10 cellular contexts compared by ENCODE assay signal in genomic region chr16:25011891-25012499, GRCh38. TPM values are rescaled to one million over a fixed set of nuclear protein-coding genes. Genes with fewer than 3 reads are reported as not detected.
DNase-seq lines count a peak whose midpoint lies in the region; ATAC-seq, FAIRE-seq and TF ChIP-seq lines count a peak whose summit lies in the region.
"Had no signal": no experiment of that assay in that cellular context is flagged by ENCODE, and none has a peak within 500 bp of the region (broad histone marks: within the 10 kb centered on the region; RNA-seq: fewer than 3 reads in every experiment).

No MANE protein-coding gene starts in this region.

- H3K9ac ChIP-seq in PC-3 (ENCODE audit: low read length) = peak overlapping the region; percentile 96
- H3K9ac ChIP-seq in endothelial cell of umbilical vein (replicated peaks; ENCODE audit: extremely low read depth, insufficient read depth, low read length) = no peak overlapping the region
- peak overlapping the region; percentile 12 for H3K9ac ChIP-seq in skeletal muscle satellite cell (ENCODE audit: low read depth, low read length)

- H2AFZ ChIP-seq in PC-3 (ENCODE audit: low read length) (no peak overlapping the region), endothelial cell of umbilical vein (ENCODE audit: low read depth, low read length) (no peak overlapping the region)

- peaks cover 76% of the 10 kb centered on the region for H3K79me2 ChIP-seq in PC-3 (ENCODE audit: low read length)
- H3K79me2 ChIP-seq in endothelial cell of umbilical vein (ENCODE audit: control insufficient read depth, insufficient read depth, low read length) = peaks cover 87% of the 10 kb centered on the region

- H3K4me2 ChIP-seq in PC-3 (ENCODE audit: low read length) (peak overlapping the region; percentile 83), endothelial cell of umbilical vein (ENCODE audit: insufficient read depth, low read length) (peak overlapping the region; percentile 99), skeletal muscle satellite cell (ENCODE audit: low read length) (peak overlapping the region; percentile 63)

- no peak for FAIRE-seq in endothelial cell of umbilical vein (lab: Jason Lieb, UNC)

- TF ChIP-seq CTCF in GM06990 (IDR thresholded peaks at IDR 0.05; ENCODE audit: insufficient read depth, low read length, poor library complexity, severe bottlenecking) = no peak
- TF ChIP-seq CTCF in PC-3 (conservative IDR thresholded peaks at IDR 0.05; ENCODE audit: low read depth, low read length) = no peak
- TF ChIP-seq CTCF in endothelial cell of umbilical vein (IDR thresholded peaks at IDR 0.05; ENCODE audit: extremely low read depth in 1 of 2, insufficient read depth in 1 of 2, low read depth in 1 of 2, low read length in 2 of 2) = no peak

- H4K20me1 ChIP-seq in PC-3 (ENCODE audit: low read length) (peaks cover 32% of the 10 kb centered on the region; the same call in 1 of the 2 replicates), endothelial cell of umbilical vein (replicated peaks; ENCODE audit: control insufficient read depth, extremely low read depth, insufficient read depth, low read length) (no peaks in the 10 kb centered on the region)

- ATAC-seq in PC-3 (peak; percentile 14; the same call in 1 of the 2 replicates), HG02759 (IDR thresholded peaks at IDR 0.05; ENCODE audit: unreplicated experiment) (no peak)

- TF ChIP-seq POLR2A in endothelial cell of umbilical vein (IDR thresholded peaks at IDR 0.05; ENCODE audit: low read depth, low read length) = no peak

- H3K9me3 ChIP-seq in PC-3 (ENCODE audit: low read length) (no peaks in the 10 kb centered on the region), endothelial cell of umbilical vein (replicated peaks; ENCODE audit: control insufficient read depth, insufficient read depth, low read length) (no peaks in the 10 kb centered on the region), skeletal muscle satellite cell (replicated peaks; ENCODE audit: low read length) (no peaks in the 10 kb centered on the region)

- BruUV-seq in PC-3 (replicated peaks; lab: Mats Ljungman, UMichigan) (no TSS peak), endothelial cell of umbilical vein (replicated peaks; lab: Mats Ljungman, UMichigan) (no TSS peak)

- peaks cover 10% of the 10 kb centered on the region for H3K36me3 ChIP-seq in GM06990 (ENCODE audit: control insufficient read depth, insufficient read depth, low read length)
- H3K36me3 ChIP-seq in PC-3 (ENCODE audit: low read depth, low read length) = no peaks in the 10 kb centered on the region
- H3K36me3 ChIP-seq in endothelial cell of umbilical vein (ENCODE audit: control insufficient read depth in 2 of 2, extremely low read depth in 1 of 2, insufficient read depth in 2 of 2, low read length in 2 of 2) = peaks cover 4 to 5% of the 10 kb centered on the region in 2 experiments
- H3K36me3 ChIP-seq in skeletal muscle satellite cell (ENCODE audit: insufficient read depth, low read length) = peaks cover 10% of the 10 kb centered on the region

- intact Hi-C loops in PC-3 (cut with micrococcal nuclease) = loop anchor here (1.0 to 10.0 kb wide), 4 partner anchors 13 to 177 kb away; no protein-coding TSS in a partner anchor
- intact Hi-C loops in endothelial cell of umbilical vein (cut with micrococcal nuclease) = no loop called here

- H3K27me3 ChIP-seq in GM06990 (replicated peaks; ENCODE audit: control insufficient read depth, insufficient read depth, low read length) = no peaks in the 10 kb centered on the region
- H3K27me3 ChIP-seq in PC-3 (ENCODE audit: low read length) = no peaks in the 10 kb centered on the region
- no peaks in the 10 kb centered on the region for H3K27me3 ChIP-seq in endothelial cell of umbilical vein (ENCODE audit: control insufficient read depth in 2 of 2, insufficient read depth in 2 of 2, low read length in 2 of 2)
- H3K27me3 ChIP-seq in skeletal muscle satellite cell (ENCODE audit: control insufficient read depth, insufficient read depth, low read length) = no peaks in the 10 kb centered on the region

- CTCF ChIA-PET in PC-3 (lab: Charles Lee) = no interaction called here
- CTCF ChIA-PET in endothelial cell of umbilical vein (lab: Charles Lee) = interaction anchor here (1.0 to 1.1 kb wide), 4 partner anchors 9 to 28 kb away, joined by 3 to 4 read pairs (median 3); no protein-coding TSS in a partner anchor

- dilution Hi-C loops in endothelial cell of umbilical vein (cut with MboI; ENCODE audit: extremely low pct_ligation_motif_present, low sequenced_read_pairs) = no loop called here

- peak overlapping the region; percentile 99 for H3K27ac ChIP-seq in PC-3 (ENCODE audit: low read length)
- peak overlapping the region; percentile 7 for H3K27ac ChIP-seq in endothelial cell of umbilical vein (ENCODE audit: insufficient read depth, low read depth, low read length)

- H3F3A ChIP-seq in PC-3 (ENCODE audit: low read length, unreplicated experiment) = no peaks in the 10 kb centered on the region

- POLR2A ChIA-PET in PC-3 (lab: Charles Lee; ENCODE audit: unreplicated experiment) (no interaction called here), endothelial cell of umbilical vein (lab: Charles Lee) (no interaction called here)

- no peaks in the 10 kb centered on the region for H3K9me1 ChIP-seq in endothelial cell of umbilical vein (replicated peaks; ENCODE audit: control insufficient read depth, extremely low read depth, insufficient read depth, low read length)

- DNase-seq in GM06990 (ENCODE audit: extremely low read depth, insufficient read length) (no peak), PC-3 (peak; percentile 50), endothelial cell of umbilical vein (ENCODE audit: low read depth, low spot score) (no peak), NCI-H2227 treated with DMSO at 0.1 percent for 48 hours (lab: John Stamatoyannopoulos, UW) (no peak), AG08396 (ENCODE audit: low spot score) (no peak), GDM1 (lab: John Stamatoyannopoulos, UW) (no peak)
- DNase-seq: NCI-H2029 treated with DMSO at 0.1 percent for 48 hours, substantia nigra had no signal

- H3K4me3 ChIP-seq in GM06990 (replicated peaks; ENCODE audit: low read depth, low read length) (peak overlapping the region; percentile 94), PC-3 (ENCODE audit: low read length) (peak overlapping the region; percentile 99), endothelial cell of umbilical vein (replicated peaks in 1 of 3; ENCODE audit: insufficient read depth in 1 of 3, low read depth in 1 of 3, low read length in 3 of 3) (no peak overlapping the region), skeletal muscle satellite cell (ENCODE audit: low read length) (peak overlapping the region; percentile 28)

- H3K9me2 ChIP-seq in PC-3 (replicated peaks; ENCODE audit: low read length) = no peaks in the 10 kb centered on the region

- H3K4me1 ChIP-seq in PC-3 (ENCODE audit: insufficient read depth, low read length) = peaks cover 43% of the 10 kb centered on the region
- H3K4me1 ChIP-seq in endothelial cell of umbilical vein (ENCODE audit: control insufficient read depth, extremely low read depth, insufficient read depth, low read length) = peaks cover 51% of the 10 kb centered on the region
- H3K4me1 ChIP-seq in skeletal muscle satellite cell (ENCODE audit: control insufficient read depth, insufficient read depth, low read length) = peaks cover 63% of the 10 kb centered on the region

TF ChIP-seq in endothelial cell of umbilical vein, 7 proteins besides CTCF, POLR2A, EP300 and RAD21:
- no peak for TF ChIP-seq FOS (IDR thresholded peaks at IDR 0.05; ENCODE audit: borderline replicate concordance, insufficient read depth, low read length)
- no peak for TF ChIP-seq EZH2 (IDR thresholded peaks at IDR 0.05; ENCODE audit: borderline replicate concordance, low read depth, low read length, severe bottlenecking)
- no peak for TF ChIP-seq MYC (IDR thresholded peaks at IDR 0.05; ENCODE audit: low read depth, low read length)
- TF ChIP-seq GATA2 (IDR thresholded peaks at IDR 0.05; ENCODE audit: insufficient read depth, insufficient read length, low read depth, low read length) = no peak

RNA-seq across cellular contexts. Expression of gene ARHGAP17, which starts 3.2 kb away (rescaled TPM):
- 12.8 and 15.7 TPM in 2 replicates for total RNA-seq in PC-3 (2014; rRNA removed)
- total RNA-seq in endothelial cell of umbilical vein = 151 and 164 TPM in 2 replicates
- 63.1 and 65.8 TPM in 2 replicates for polyA plus RNA-seq in endothelial cell of umbilical vein
- polyA plus RNA-seq in endothelial cell of umbilical vein (2011; cell fraction: cytosol; rRNA removed) = 67.5 and 72.3 TPM in 2 replicates
- 155 and 157 TPM in 2 replicates for polyA plus RNA-seq in endothelial cell of umbilical vein (2011; cell fraction: nucleus; rRNA removed)
- 88.4 and 132 TPM in 2 replicates for polyA plus RNA-seq in endothelial cell of umbilical vein (2012)
- 119 and 130 TPM in 2 replicates for polyA minus RNA-seq in endothelial cell of umbilical vein
- polyA minus RNA-seq in endothelial cell of umbilical vein (2011; cell fraction: cytosol; rRNA and poly(A)+ RNA removed) = 27.0 TPM
- polyA minus RNA-seq in endothelial cell of umbilical vein (2011; cell fraction: nucleus; rRNA and poly(A)+ RNA removed) = 123 and 174 TPM in 2 replicates
- 24.1 and 27.3 TPM in 2 replicates for total RNA-seq in skeletal muscle satellite cell (2012; rRNA removed)

Comparison
In these comparisons a context has a peak if more than half of its experiments do, and no peak if none do; other contexts are left out.
1. H3K4me3 ChIP-seq: peak in GM06990 (single experiment), PC-3 (single experiment) and skeletal muscle satellite cell (single experiment); none in endothelial cell of umbilical vein (0 of 3).
2. Peak in every context shown above with its lines, with median percentiles within 50 percentile points of each other: H3K4me2 ChIP-seq.